ENCODE assay signal across 21 cellular contexts in the genomic region with DNA sequence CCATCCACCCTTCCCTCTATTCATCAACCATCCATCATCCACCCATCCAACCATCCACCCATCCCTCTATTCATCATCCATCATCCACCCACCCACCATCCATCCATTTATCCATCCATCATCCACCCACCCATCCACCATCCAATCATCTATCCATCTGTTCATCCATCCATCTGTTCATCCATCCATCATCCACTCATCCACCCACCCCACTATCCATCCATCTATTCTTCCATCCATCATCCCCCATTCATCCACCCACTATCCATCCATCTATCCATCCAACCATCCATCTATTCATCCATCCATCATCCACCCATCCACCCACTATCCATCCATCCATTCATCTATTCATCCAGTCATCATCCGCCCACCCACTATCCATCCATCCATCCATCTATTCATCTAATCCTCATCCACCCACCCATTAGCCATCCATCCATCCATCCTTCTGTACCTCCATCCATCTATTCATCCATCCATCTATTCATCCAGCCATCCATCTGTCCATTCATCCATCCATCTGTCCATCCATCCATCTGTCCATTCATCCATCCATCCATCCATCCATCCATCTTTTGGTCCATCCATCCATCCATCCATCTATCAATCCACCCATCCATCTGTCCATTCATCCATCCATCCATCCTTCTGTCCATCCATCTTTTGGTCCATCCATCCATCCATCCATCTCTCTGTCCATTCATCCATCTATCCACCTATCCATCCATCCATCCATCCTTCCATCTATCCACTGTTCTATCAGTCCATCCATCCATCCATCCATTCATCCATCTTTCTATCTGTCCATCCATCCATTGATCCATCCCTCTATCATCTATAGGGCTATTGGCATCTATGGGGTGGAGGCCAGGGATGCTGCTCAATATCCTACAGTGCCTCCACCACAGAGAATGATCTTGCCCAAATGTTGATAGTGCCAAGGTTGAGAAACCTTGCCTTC. TPM values are rescaled to one million over a fixed set of nuclear protein-coding genes. Genes with fewer than 3 reads are reported as not detected.
DNase-seq lines count a peak whose midpoint lies in the region; FAIRE-seq and TF ChIP-seq lines count a peak whose summit lies in the region.
"Had no signal": no experiment of that assay in that cellular context is flagged by ENCODE, and none has a peak within 500 bp of the region (broad histone marks: within the 10 kb centered on the region; RNA-seq: fewer than 3 reads in every experiment).

No MANE protein-coding gene starts in this region.

- peaks cover 10% of the 10 kb centered on the region for H3K27me3 Mint-ChIP-seq in chondrocyte (ENCODE audit: low read depth)
- H3K27me3 Mint-ChIP-seq in glutamatergic neuron (ENCODE audit: unreplicated experiment) = peaks cover 6% of the 10 kb centered on the region

- H3K27ac ChIP-seq in HEK293 (ENCODE audit: extremely low read depth, low read depth, low read length) = no peak overlapping the region

- no peak overlapping the region for H3K4me3 ChIP-seq in HEK293 (ENCODE audit: low read depth, low read length)

- CTCF ChIA-PET in HEK293 (lab: Yijun Ruan, JAX) = no interaction called here

- H3K36me3 Mint-ChIP-seq in chondrocyte (ENCODE audit: low read depth) (no peaks in the 10 kb centered on the region), glutamatergic neuron (ENCODE audit: unreplicated experiment) (peaks cover 20% of the 10 kb centered on the region)

- POLR2A ChIA-PET in HEK293 (lab: Yijun Ruan, JAX) = no interaction called here

- no peak overlapping the region for H3K4me3 Mint-ChIP-seq in chondrocyte (ENCODE audit: unreplicated experiment)
- peak overlapping the region; percentile 12 for H3K4me3 Mint-ChIP-seq in glutamatergic neuron (ENCODE audit: unreplicated experiment)
- H3K4me3 Mint-ChIP-seq: H9, HFFc6 had no signal

- H3K4me1 ChIP-seq in HEK293 (ENCODE audit: control insufficient read depth, insufficient read depth, low read length) = no peaks in the 10 kb centered on the region

- H3K36me3 ChIP-seq in HEK293 (ENCODE audit: control insufficient read depth in 2 of 2, insufficient read depth in 1 of 2, low read length in 2 of 2) = no peaks in the 10 kb centered on the region

- TF ChIP-seq CTCF in HEK293 (tag by site-specific recombination; IDR thresholded peaks at IDR 0.05) (no peak), chondrocyte (IDR thresholded peaks at IDR 0.05) (no peak), glutamatergic neuron (IDR thresholded peaks at IDR 0.05; ENCODE audit: partially characterized antibody, unreplicated experiment) (no peak)

- DNase-seq in HTR-8/SVneo (ENCODE audit: insufficient read length, low spot score) (no peak), chondrocyte (ENCODE audit: low spot score) (peak; percentile 2), glutamatergic neuron (no peak), SK-N-DZ (ENCODE audit: low spot score) (no peak), pons (ENCODE audit: low spot score) (no peak)
- DNase-seq in activated CD4-positive, alpha-beta T cell treated with anti-CD3 and anti-CD28 coated beads, Interleukin-2, amount 50 U/mL, for 4 hours = no peak
- DNase-seq: C1 segment of cervical spinal cord; Calu3; CD4-positive, alpha-beta memory T cell; COR-L47; DMS53; DMS79 treated with DMSO at 0.1 percent for 48 hours; GF-D8; H9; HFFc6 had no signal

- FAIRE-seq in HTR-8/SVneo (lab: Jason Lieb, UNC) = peak; percentile 60
- FAIRE-seq: GM12891, GM18507 had no signal

- H3K4me1 Mint-ChIP-seq in chondrocyte (ENCODE audit: low read depth) = no peaks in the 10 kb centered on the region
- no peaks in the 10 kb centered on the region for H3K4me1 Mint-ChIP-seq in glutamatergic neuron (ENCODE audit: low read depth, unreplicated experiment)
- H3K4me1 Mint-ChIP-seq: H9 had no signal

- H3K27ac Mint-ChIP-seq in chondrocyte (ENCODE audit: unreplicated experiment) = no peak overlapping the region
- H3K27ac Mint-ChIP-seq in glutamatergic neuron (ENCODE audit: unreplicated experiment) = no peak overlapping the region
- H3K27ac Mint-ChIP-seq: H9, HFFc6 had no signal

- H3K9me3 ChIP-seq in HEK293 (ENCODE audit: control insufficient read depth, insufficient read depth, low read depth, low read length) = no peaks in the 10 kb centered on the region

- H3K9me3 Mint-ChIP-seq in chondrocyte (ENCODE audit: low read depth) (peaks cover 14% of the 10 kb centered on the region), glutamatergic neuron (ENCODE audit: unreplicated experiment) (peaks cover 11% of the 10 kb centered on the region)

TF ChIP-seq in HEK293, 187 proteins besides CTCF, POLR2A, EP300 and RAD21 (continues in another document):
- TF ChIP-seq ZNF776 (tag by site-specific recombination; IDR thresholded peaks at IDR 0.05; ENCODE audit: borderline replicate concordance) (no peak), ZNF274 (IDR thresholded peaks at IDR 0.05; ENCODE audit: low read length) (no peak), ZNF274 (tag by site-specific recombination; IDR thresholded peaks at IDR 0.05; ENCODE audit: borderline replicate concordance) (peak; percentile 9; the same call in 1 of the 2 replicates), ZNF335 (tag by site-specific recombination; conservative IDR thresholded peaks at IDR 0.05) (no peak), ZNF423 (tag by site-specific recombination; IDR thresholded peaks at IDR 0.05) (no peak), ZNF391 (tag by site-specific recombination; IDR thresholded peaks at IDR 0.05; ENCODE audit: borderline replicate concordance, low read depth) (no peak), ZNF521 (tag by site-specific recombination; IDR thresholded peaks at IDR 0.05) (0 out of 2 replicates have a peak, but pooled peaks have one; percentile 12), ZNF366 (tag by site-specific recombination; conservative IDR thresholded peaks at IDR 0.05) (peak; percentile 99), ZNF214 (tag by site-specific recombination; IDR thresholded peaks at IDR 0.05; ENCODE audit: borderline replicate concordance) (no peak), ZFHX2 (tag by site-specific recombination; conservative IDR thresholded peaks at IDR 0.05) (peak; percentile 47; the same call in 1 of the 2 replicates), ZNF610 (tag by site-specific recombination; IDR thresholded peaks at IDR 0.05; ENCODE audit: borderline replicate concordance) (no peak), ZNF311 (tag by site-specific recombination; IDR thresholded peaks at IDR 0.05; ENCODE audit: borderline replicate concordance) (0 out of 2 replicates have a peak, but pooled peaks have one; percentile 58)
- TF ChIP-seq, protein P1, sequence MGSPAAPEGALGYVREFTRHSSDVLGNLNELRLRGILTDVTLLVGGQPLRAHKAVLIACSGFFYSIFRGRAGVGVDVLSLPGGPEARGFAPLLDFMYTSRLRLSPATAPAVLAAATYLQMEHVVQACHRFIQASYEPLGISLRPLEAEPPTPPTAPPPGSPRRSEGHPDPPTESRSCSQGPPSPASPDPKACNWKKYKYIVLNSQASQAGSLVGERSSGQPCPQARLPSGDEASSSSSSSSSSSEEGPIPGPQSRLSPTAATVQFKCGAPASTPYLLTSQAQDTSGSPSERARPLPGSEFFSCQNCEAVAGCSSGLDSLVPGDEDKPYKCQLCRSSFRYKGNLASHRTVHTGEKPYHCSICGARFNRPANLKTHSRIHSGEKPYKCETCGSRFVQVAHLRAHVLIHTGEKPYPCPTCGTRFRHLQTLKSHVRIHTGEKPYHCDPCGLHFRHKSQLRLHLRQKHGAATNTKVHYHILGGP (tag by site-specific recombination; IDR thresholded peaks at IDR 0.05) = no peak
- TF ChIP-seq, protein P2, sequence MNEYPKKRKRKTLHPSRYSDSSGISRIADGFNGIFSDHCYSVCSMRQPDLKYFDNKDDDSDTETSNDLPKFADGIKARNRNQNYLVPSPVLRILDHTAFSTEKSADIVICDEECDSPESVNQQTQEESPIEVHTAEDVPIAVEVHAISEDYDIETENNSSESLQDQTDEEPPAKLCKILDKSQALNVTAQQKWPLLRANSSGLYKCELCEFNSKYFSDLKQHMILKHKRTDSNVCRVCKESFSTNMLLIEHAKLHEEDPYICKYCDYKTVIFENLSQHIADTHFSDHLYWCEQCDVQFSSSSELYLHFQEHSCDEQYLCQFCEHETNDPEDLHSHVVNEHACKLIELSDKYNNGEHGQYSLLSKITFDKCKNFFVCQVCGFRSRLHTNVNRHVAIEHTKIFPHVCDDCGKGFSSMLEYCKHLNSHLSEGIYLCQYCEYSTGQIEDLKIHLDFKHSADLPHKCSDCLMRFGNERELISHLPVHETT (tag by site-specific recombination; IDR thresholded peaks at IDR 0.05) = no peak
- TF ChIP-seq, protein P3, sequence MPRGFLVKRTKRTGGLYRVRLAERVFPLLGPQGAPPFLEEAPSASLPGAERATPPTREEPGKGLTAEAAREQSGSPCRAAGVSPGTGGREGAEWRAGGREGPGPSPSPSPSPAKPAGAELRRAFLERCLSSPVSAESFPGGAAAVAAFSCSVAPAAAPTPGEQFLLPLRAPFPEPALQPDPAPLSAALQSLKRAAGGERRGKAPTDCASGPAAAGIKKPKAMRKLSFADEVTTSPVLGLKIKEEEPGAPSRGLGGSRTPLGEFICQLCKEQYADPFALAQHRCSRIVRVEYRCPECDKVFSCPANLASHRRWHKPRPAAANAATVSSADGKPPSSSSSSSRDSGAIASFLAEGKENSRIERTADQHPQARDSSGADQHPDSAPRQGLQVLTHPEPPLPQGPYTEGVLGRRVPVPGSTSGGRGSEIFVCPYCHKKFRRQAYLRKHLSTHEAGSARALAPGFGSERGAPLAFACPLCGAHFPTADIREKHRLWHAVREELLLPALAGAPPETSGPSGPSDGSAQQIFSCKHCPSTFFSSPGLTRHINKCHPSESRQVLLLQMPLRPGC (tag by site-specific recombination; IDR thresholded peaks at IDR 0.05) = no peak
- TF ChIP-seq, protein P4, sequence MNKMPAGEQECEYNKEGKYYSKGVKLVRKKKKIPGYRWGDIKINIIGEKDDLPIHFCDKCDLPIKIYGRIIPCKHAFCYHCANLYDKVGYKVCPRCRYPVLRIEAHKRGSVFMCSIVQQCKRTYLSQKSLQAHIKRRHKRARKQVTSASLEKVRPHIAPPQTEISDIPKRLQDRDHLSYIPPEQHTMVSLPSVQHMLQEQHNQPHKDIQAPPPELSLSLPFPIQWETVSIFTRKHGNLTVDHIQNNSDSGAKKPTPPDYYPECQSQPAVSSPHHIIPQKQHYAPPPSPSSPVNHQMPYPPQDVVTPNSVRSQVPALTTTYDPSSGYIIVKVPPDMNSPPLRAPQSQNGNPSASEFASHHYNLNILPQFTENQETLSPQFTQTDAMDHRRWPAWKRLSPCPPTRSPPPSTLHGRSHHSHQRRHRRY (tag by site-specific recombination; IDR thresholded peaks at IDR 0.05) = no peak

RNA-seq across cellular contexts. Expression of a gene that starts 47.5 kb away (rescaled TPM):
- 4.9 to 10.6 TPM (median 6.1 TPM) in 3 replicates for total RNA-seq in chondrocyte
- total RNA-seq in glutamatergic neuron (ENCODE audit: unreplicated experiment) = 15.4 TPM
- polyA plus RNA-seq in SK-N-DZ (2014; cell fraction: cytosol; rRNA removed) = 0.96 and 1.0 TPM in 2 replicates
- 0.84 and 2.3 TPM in 2 replicates for polyA plus RNA-seq in SK-N-DZ (2014; cell fraction: nucleus; rRNA removed)
- total RNA-seq: A172, Daoy, H4 had no signal
